In genomic region chr3:61250784-61251173, GRCh38 we compare ENCODE assay signal across 1 cellular context.
TF ChIP-seq lines count a peak whose summit lies in the region.

No MANE protein-coding gene starts in this region.

TF ChIP-seq in HepG2, 621 proteins besides CTCF, POLR2A, EP300 and RAD21 (continued from another document and continues in another):
- no peak for TF ChIP-seq IRF9 (CRISPR knock-in tag; IDR thresholded peaks at IDR 0.05; ENCODE audit: borderline replicate concordance)
- no peak for TF ChIP-seq RFXANK (CRISPR knock-in tag; IDR thresholded peaks at IDR 0.05)
- TF ChIP-seq XRCC5 (optimal IDR thresholded peaks at IDR 0.05; ENCODE audit: low read length), result no peak
- TF ChIP-seq ZMYM2 (CRISPR knock-in tag; IDR thresholded peaks at IDR 0.05), result no peak
- TF ChIP-seq HOXA9 (CRISPR knock-in tag; IDR thresholded peaks at IDR 0.05; ENCODE audit: borderline replicate concordance), result no peak
- TF ChIP-seq, protein P1, sequence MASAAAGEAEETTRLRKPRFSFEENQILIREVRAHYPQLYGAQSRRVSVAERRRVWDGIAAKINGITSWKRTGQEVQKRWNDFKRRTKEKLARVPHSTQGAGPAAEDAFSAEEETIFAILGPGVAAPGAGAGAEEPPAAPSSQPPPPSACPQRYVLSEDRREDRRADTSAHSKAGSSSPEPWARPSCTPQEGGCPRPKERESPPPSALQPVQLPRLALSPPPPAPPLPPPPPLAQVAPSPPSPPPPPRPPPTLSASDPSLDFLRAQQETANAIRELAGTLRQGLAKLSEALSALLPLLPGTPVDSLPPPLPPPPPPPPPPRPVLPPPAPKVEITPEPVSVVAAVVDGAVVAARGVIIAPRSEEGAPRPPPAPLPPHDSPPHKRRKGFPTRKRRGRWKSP (CRISPR knock-in tag; IDR thresholded peaks at IDR 0.05), result no peak
- TF ChIP-seq, protein P2, sequence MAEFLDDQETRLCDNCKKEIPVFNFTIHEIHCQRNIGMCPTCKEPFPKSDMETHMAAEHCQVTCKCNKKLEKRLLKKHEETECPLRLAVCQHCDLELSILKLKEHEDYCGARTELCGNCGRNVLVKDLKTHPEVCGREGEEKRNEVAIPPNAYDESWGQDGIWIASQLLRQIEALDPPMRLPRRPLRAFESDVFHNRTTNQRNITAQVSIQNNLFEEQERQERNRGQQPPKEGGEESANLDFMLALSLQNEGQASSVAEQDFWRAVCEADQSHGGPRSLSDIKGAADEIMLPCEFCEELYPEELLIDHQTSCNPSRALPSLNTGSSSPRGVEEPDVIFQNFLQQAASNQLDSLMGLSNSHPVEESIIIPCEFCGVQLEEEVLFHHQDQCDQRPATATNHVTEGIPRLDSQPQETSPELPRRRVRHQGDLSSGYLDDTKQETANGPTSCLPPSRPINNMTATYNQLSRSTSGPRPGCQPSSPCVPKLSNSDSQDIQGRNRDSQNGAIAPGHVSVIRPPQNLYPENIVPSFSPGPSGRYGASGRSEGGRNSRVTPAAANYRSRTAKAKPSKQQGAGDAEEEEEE (CRISPR knock-in tag; IDR thresholded peaks at IDR 0.05; ENCODE audit: borderline replicate concordance), result no peak
- TF ChIP-seq, protein P3, sequence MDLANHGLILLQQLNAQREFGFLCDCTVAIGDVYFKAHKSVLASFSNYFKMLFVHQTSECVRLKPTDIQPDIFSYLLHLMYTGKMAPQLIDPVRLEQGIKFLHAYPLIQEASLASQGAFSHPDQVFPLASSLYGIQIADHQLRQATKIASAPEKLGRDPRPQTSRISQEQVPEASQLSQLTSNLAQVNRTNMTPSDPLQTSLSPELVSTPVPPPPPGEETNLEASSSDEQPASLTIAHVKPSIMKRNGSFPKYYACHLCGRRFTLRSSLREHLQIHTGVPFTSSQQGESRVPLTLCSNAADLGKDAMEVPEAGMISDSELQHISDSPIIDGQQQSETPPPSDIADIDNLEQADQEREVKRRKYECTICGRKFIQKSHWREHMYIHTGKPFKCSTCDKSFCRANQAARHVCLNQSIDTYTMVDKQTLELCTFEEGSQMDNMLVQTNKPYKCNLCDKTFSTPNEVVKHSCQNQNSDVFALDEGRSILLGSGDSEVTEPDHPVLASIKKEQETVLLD (CRISPR knock-in tag; IDR thresholded peaks at IDR 0.05; ENCODE audit: low read depth), result peak; percentile 35; the same call in 1 of the 2 replicates
- no peak for TF ChIP-seq ZNF782 (CRISPR knock-in tag; IDR thresholded peaks at IDR 0.05; ENCODE audit: borderline replicate concordance)
- TF ChIP-seq, protein P4, sequence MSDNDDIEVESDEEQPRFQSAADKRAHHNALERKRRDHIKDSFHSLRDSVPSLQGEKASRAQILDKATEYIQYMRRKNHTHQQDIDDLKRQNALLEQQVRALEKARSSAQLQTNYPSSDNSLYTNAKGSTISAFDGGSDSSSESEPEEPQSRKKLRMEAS (IDR thresholded peaks at IDR 0.05), result peak; percentile 58; the same call in 1 of the 2 replicates
- no peak for TF ChIP-seq TBX3 (IDR thresholded peaks at IDR 0.05; ENCODE audit: borderline replicate concordance)
- TF ChIP-seq ZNF432 (CRISPR knock-in tag; IDR thresholded peaks at IDR 0.05; ENCODE audit: borderline replicate concordance), result no peak
- peak; percentile 22; the same call in 1 of the 2 replicates for TF ChIP-seq BHLHE40 (IDR thresholded peaks at IDR 0.05; ENCODE audit: low read length)
- TF ChIP-seq MTF1 (CRISPR knock-in tag; IDR thresholded peaks at IDR 0.05), result no peak
- no peak for TF ChIP-seq ZZZ3 (CRISPR knock-in tag; IDR thresholded peaks at IDR 0.05; ENCODE audit: borderline replicate concordance)
- peak; percentile 69; the same call in 1 of the 2 replicates for TF ChIP-seq CHD4 (IDR thresholded peaks at IDR 0.05; ENCODE audit: borderline replicate concordance, low read length)
- no peak for TF ChIP-seq SMYD3 (CRISPR knock-in tag; IDR thresholded peaks at IDR 0.05)
- TF ChIP-seq, protein P5, sequence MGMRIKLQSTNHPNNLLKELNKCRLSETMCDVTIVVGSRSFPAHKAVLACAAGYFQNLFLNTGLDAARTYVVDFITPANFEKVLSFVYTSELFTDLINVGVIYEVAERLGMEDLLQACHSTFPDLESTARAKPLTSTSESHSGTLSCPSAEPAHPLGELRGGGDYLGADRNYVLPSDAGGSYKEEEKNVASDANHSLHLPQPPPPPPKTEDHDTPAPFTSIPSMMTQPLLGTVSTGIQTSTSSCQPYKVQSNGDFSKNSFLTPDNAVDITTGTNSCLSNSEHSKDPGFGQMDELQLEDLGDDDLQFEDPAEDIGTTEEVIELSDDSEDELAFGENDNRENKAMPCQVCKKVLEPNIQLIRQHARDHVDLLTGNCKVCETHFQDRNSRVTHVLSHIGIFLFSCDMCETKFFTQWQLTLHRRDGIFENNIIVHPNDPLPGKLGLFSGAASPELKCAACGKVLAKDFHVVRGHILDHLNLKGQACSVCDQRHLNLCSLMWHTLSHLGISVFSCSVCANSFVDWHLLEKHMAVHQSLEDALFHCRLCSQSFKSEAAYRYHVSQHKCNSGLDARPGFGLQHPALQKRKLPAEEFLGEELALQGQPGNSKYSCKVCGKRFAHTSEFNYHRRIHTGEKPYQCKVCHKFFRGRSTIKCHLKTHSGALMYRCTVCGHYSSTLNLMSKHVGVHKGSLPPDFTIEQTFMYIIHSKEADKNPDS (CRISPR knock-in tag; IDR thresholded peaks at IDR 0.05), result 0 out of 2 replicates have a peak, but pooled peaks have one; percentile 36
- TF ChIP-seq, protein P6, sequence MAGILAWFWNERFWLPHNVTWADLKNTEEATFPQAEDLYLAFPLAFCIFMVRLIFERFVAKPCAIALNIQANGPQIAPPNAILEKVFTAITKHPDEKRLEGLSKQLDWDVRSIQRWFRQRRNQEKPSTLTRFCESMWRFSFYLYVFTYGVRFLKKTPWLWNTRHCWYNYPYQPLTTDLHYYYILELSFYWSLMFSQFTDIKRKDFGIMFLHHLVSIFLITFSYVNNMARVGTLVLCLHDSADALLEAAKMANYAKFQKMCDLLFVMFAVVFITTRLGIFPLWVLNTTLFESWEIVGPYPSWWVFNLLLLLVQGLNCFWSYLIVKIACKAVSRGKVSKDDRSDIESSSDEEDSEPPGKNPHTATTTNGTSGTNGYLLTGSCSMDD (CRISPR knock-in tag; IDR thresholded peaks at IDR 0.05), result no peak
- TF ChIP-seq ATRX (CRISPR knock-in tag; IDR thresholded peaks at IDR 0.05; ENCODE audit: borderline replicate concordance), result no peak
- TF ChIP-seq NCOA5 (CRISPR knock-in tag; IDR thresholded peaks at IDR 0.05), result no peak
- TF ChIP-seq ZNF567 (CRISPR knock-in tag; IDR thresholded peaks at IDR 0.05; ENCODE audit: borderline replicate concordance), result 0 out of 2 replicates have a peak, but pooled peaks have one; percentile 73
- TF ChIP-seq MBNL3 (CRISPR knock-in tag; conservative IDR thresholded peaks at IDR 0.05), result no peak
- no peak for TF ChIP-seq PAF1 (CRISPR knock-in tag; IDR thresholded peaks at IDR 0.05)
- TF ChIP-seq, protein P7, sequence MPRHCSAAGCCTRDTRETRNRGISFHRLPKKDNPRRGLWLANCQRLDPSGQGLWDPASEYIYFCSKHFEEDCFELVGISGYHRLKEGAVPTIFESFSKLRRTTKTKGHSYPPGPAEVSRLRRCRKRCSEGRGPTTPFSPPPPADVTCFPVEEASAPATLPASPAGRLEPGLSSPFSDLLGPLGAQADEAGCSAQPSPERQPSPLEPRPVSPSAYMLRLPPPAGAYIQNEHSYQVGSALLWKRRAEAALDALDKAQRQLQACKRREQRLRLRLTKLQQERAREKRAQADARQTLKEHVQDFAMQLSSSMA (CRISPR knock-in tag; IDR thresholded peaks at IDR 0.05), result 0 out of 2 replicates have a peak, but pooled peaks have one; percentile 21
- TF ChIP-seq BRCA1 (CRISPR knock-in tag; IDR thresholded peaks at IDR 0.05), result no peak
- TF ChIP-seq USF2 (IDR thresholded peaks at IDR 0.05; ENCODE audit: low read depth, low read length), result no peak
- TF ChIP-seq USF2 (CRISPR knock-in tag; IDR thresholded peaks at IDR 0.05; ENCODE audit: borderline replicate concordance), result peak; percentile 26; the same call in 1 of the 2 replicates
- no peak for TF ChIP-seq AKNA (CRISPR knock-in tag; IDR thresholded peaks at IDR 0.05; ENCODE audit: borderline replicate concordance)
- no peak for TF ChIP-seq IKZF1 (IDR thresholded peaks at IDR 0.05)
- no peak for TF ChIP-seq TRIM24 (CRISPR knock-in tag; IDR thresholded peaks at IDR 0.05)
- no peak for TF ChIP-seq TAF15 (IDR thresholded peaks at IDR 0.05; ENCODE audit: low read depth, low read length, poor library complexity, severe bottlenecking)
- no peak for TF ChIP-seq JDP2 (CRISPR knock-in tag; IDR thresholded peaks at IDR 0.05; ENCODE audit: borderline replicate concordance)
- TF ChIP-seq ZNF775 (CRISPR knock-in tag; IDR thresholded peaks at IDR 0.05; ENCODE audit: borderline replicate concordance), result no peak
- TF ChIP-seq RFXAP (CRISPR knock-in tag; IDR thresholded peaks at IDR 0.05; ENCODE audit: borderline replicate concordance), result no peak
- TF ChIP-seq ZNF530 (CRISPR knock-in tag; IDR thresholded peaks at IDR 0.05; ENCODE audit: low read depth), result no peak
- TF ChIP-seq, protein P8, sequence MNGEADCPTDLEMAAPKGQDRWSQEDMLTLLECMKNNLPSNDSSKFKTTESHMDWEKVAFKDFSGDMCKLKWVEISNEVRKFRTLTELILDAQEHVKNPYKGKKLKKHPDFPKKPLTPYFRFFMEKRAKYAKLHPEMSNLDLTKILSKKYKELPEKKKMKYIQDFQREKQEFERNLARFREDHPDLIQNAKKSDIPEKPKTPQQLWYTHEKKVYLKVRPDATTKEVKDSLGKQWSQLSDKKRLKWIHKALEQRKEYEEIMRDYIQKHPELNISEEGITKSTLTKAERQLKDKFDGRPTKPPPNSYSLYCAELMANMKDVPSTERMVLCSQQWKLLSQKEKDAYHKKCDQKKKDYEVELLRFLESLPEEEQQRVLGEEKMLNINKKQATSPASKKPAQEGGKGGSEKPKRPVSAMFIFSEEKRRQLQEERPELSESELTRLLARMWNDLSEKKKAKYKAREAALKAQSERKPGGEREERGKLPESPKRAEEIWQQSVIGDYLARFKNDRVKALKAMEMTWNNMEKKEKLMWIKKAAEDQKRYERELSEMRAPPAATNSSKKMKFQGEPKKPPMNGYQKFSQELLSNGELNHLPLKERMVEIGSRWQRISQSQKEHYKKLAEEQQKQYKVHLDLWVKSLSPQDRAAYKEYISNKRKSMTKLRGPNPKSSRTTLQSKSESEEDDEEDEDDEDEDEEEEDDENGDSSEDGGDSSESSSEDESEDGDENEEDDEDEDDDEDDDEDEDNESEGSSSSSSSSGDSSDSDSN (CRISPR knock-in tag; IDR thresholded peaks at IDR 0.05), result peak; percentile 32; the same call in 1 of the 2 replicates
- TF ChIP-seq ZNF138 (CRISPR knock-in tag; IDR thresholded peaks at IDR 0.05; ENCODE audit: low read depth), result no peak
- TF ChIP-seq RBAK (CRISPR knock-in tag; IDR thresholded peaks at IDR 0.05), result no peak
- TF ChIP-seq SOX5 (CRISPR knock-in tag; IDR thresholded peaks at IDR 0.05; ENCODE audit: borderline replicate concordance), result no peak
- no peak for TF ChIP-seq GLI4 (CRISPR knock-in tag; IDR thresholded peaks at IDR 0.05; ENCODE audit: borderline replicate concordance)
- TF ChIP-seq ISL2 (CRISPR knock-in tag; IDR thresholded peaks at IDR 0.05), result no peak
- TF ChIP-seq ZNF746 (CRISPR knock-in tag; IDR thresholded peaks at IDR 0.05), result peak; percentile 54; the same call in 1 of the 2 replicates
